8 cellular contexts compared by ENCODE assay signal in genomic region chr12:111446044-111446581, GRCh38. TPM values are rescaled to one million over a fixed set of nuclear protein-coding genes. Genes with fewer than 3 reads are reported as not detected.
DNase-seq lines count a peak whose midpoint lies in the region; ATAC-seq and TF ChIP-seq lines count a peak whose summit lies in the region.

No MANE protein-coding gene starts in this region.

- H3K9me3 ChIP-seq in mucosa of rectum (ENCODE audit: control insufficient read depth in 2 of 2, low read length in 2 of 2): no peaks in the 10 kb centered on the region

- peak overlapping the region in 1 of 2 donors; percentile 26 for H3K4me3 ChIP-seq in mucosa of rectum (ENCODE audit: low read length in 2 of 2)

- peak overlapping the region; percentile 9 to 30 for H3K9ac ChIP-seq in mucosa of rectum (ENCODE audit: low read depth in 1 of 2, low read length in 2 of 2)

- H3K27me3 ChIP-seq in mucosa of rectum (ENCODE audit: control insufficient read depth in 2 of 2, insufficient read depth in 2 of 2, low read length in 2 of 2): no peaks in the 10 kb centered on the region

- peak overlapping the region; percentile 88 for H3K27ac Mint-ChIP-seq in chondrocyte (ENCODE audit: unreplicated experiment)

- peaks cover 58% of the 10 kb centered on the region in 2 donors for H3K4me1 ChIP-seq in mucosa of rectum (ENCODE audit: control insufficient read depth in 2 of 2, insufficient read depth in 2 of 2, low read length in 2 of 2)

- H3K27ac ChIP-seq in mucosa of rectum (ENCODE audit: low read depth in 2 of 2, low read length in 2 of 2): peak overlapping the region; percentile 69 to 84

- H3K36me3 ChIP-seq in mucosa of rectum (ENCODE audit: control insufficient read depth in 2 of 2, insufficient read depth in 2 of 2, low read length in 2 of 2): peaks cover 34 to 45% of the 10 kb centered on the region in 2 donors

- ATAC-seq in HG03571 (IDR thresholded peaks at IDR 0.05; ENCODE audit: unreplicated experiment) (no peak), GM21423 (IDR thresholded peaks at IDR 0.05; ENCODE audit: unreplicated experiment) (no peak), HG02884 (IDR thresholded peaks at IDR 0.05; ENCODE audit: unreplicated experiment) (no peak)

- H3K4me1 Mint-ChIP-seq in chondrocyte (ENCODE audit: low read depth): peaks cover 29% of the 10 kb centered on the region

- peaks cover 20% of the 10 kb centered on the region for H3K36me3 Mint-ChIP-seq in chondrocyte (ENCODE audit: low read depth)

- H3K27me3 Mint-ChIP-seq in chondrocyte (ENCODE audit: low read depth): no peaks in the 10 kb centered on the region

- TF ChIP-seq CTCF in chondrocyte (IDR thresholded peaks at IDR 0.05) (no peak), GM20000 (IDR thresholded peaks at IDR 0.05; ENCODE audit: extremely low read depth, missing control alignments) (no peak)

- H3K4me3 Mint-ChIP-seq in chondrocyte (ENCODE audit: unreplicated experiment): no peak overlapping the region

- peak; percentile 32 for DNase-seq in GF-D8 (lab: John Stamatoyannopoulos, UW)
- DNase-seq in NCI-H2029 (lab: John Stamatoyannopoulos, UW): peak; percentile 81
- DNase-seq in chondrocyte (ENCODE audit: low spot score): no peak
- DNase-seq in GM20000 (ENCODE audit: low spot score): no peak

- H3K9me3 Mint-ChIP-seq in chondrocyte (ENCODE audit: low read depth): no peaks in the 10 kb centered on the region

RNA-seq across cellular contexts. Expression of gene SH2B3, which starts 40.4 kb away (rescaled TPM):
- total RNA-seq in chondrocyte: 14.7 to 20.0 TPM (median 18.3 TPM) in 3 replicates

Comparison
In these comparisons a context has a peak if more than half of its experiments do, and no peak if none do; other contexts are left out.
1. DNase-seq: peak in GF-D8 (single experiment) and NCI-H2029 (single experiment); none in chondrocyte (single experiment) and GM20000 (single experiment).